ENCODE assay signal across 28 cellular contexts in genomic region chr2:216870508-216871332, GRCh38. TPM values are rescaled to one million over a fixed set of nuclear protein-coding genes. Genes with fewer than 3 reads are reported as not detected.
"Had no signal": no experiment of that assay in that cellular context is flagged by ENCODE, and none has a peak within 500 bp of the region (broad histone marks: within the 10 kb centered on the region; RNA-seq: fewer than 3 reads in every experiment).

No MANE protein-coding gene starts in this region.

- H3K9me3 ChIP-seq: heart left ventricle, lower lobe of right lung, pancreas, prostate gland, sigmoid colon, spleen, suprapubic skin, tibial nerve, upper lobe of right lung had no signal

- H3K27ac ChIP-seq: heart left ventricle, lower lobe of right lung, pancreas, prostate gland, sigmoid colon, spleen, suprapubic skin, tibial nerve, upper lobe of right lung had no signal

- DNase-seq: heart left ventricle; islet precursor cell; left ventricle myocardium superior; lower lobe of right lung; mammary epithelial cell; mesenchymal stem cell; naive thymus-derived CD8-positive, alpha-beta T cell; pancreas; posterior cingulate gyrus; retina; right cardiac atrium; sigmoid colon; spleen; stimulated activated CD4-positive, alpha-beta T cell treated with anti-CD3 and anti-CD28 coated beads, Interleukin-4, amount 100 ng/mL, for 24 hours; stimulated activated naive CD4-positive, alpha-beta T cell; upper lobe of right lung had no signal

- ATAC-seq: heart left ventricle; left ventricle myocardium superior; lower lobe of right lung; naive thymus-derived CD8-positive, alpha-beta T cell; right cardiac atrium; stimulated activated effector memory CD8-positive, alpha-beta T cell treated with anti-CD3 and anti-CD28 coated beads, Interleukin-12 subunit alpha, Interleukin-12 subunit beta, amount 100 ng/mL, for 72 hours; upper lobe of right lung had no signal

- H3K36me3 Mint-ChIP-seq: naive thymus-derived CD8-positive, alpha-beta T cell; stimulated activated effector memory CD8-positive, alpha-beta T cell treated with anti-CD3 and anti-CD28 coated beads, Interleukin-12 subunit alpha, Interleukin-12 subunit beta, amount 100 ng/mL, for 72 hours had no signal

- H3K27ac Mint-ChIP-seq: naive thymus-derived CD8-positive, alpha-beta T cell; nephron; stimulated activated effector memory CD8-positive, alpha-beta T cell treated with anti-CD3 and anti-CD28 coated beads, Interleukin-12 subunit alpha, Interleukin-12 subunit beta, amount 100 ng/mL, for 72 hours; stimulated activated naive CD8-positive, alpha-beta T cell treated with anti-CD3 and anti-CD28 coated beads, Interleukin-15, Interleukin-2, amounts not matched to agents 100 ng/mL and 50 ng/mL, for 24 hours had no signal

- H3K36me3 ChIP-seq: heart left ventricle, lower lobe of right lung, pancreas, prostate gland, sigmoid colon, spleen, suprapubic skin, tibial nerve, upper lobe of right lung had no signal

- H3K9me3 Mint-ChIP-seq: naive thymus-derived CD8-positive, alpha-beta T cell; stimulated activated naive CD8-positive, alpha-beta T cell treated with anti-CD3 and anti-CD28 coated beads, Interleukin-15, Interleukin-2, amounts not matched to agents 100 ng/mL and 50 ng/mL, for 24 hours had no signal

- FAIRE-seq: pancreas, small intestine, urothelium cell line had no signal

- H3K27me3 ChIP-seq: heart left ventricle, pancreas, sigmoid colon, spleen, suprapubic skin, tibial nerve, upper lobe of right lung had no signal

- H3K4me1 Mint-ChIP-seq: nephron; stimulated activated effector memory CD8-positive, alpha-beta T cell treated with anti-CD3 and anti-CD28 coated beads, Interleukin-12 subunit alpha, Interleukin-12 subunit beta, amount 100 ng/mL, for 72 hours had no signal

- H3K4me3 ChIP-seq: heart left ventricle, lower lobe of right lung, pancreas, prostate gland, sigmoid colon, spleen, suprapubic skin, tibial nerve, upper lobe of right lung had no signal

- H3K4me1 ChIP-seq: heart left ventricle, lower lobe of right lung, pancreas, prostate gland, sigmoid colon, spleen, tibial nerve, upper lobe of right lung had no signal

- H3K4me3 Mint-ChIP-seq: naive thymus-derived CD8-positive, alpha-beta T cell; nephron; stimulated activated effector memory CD8-positive, alpha-beta T cell treated with anti-CD3 and anti-CD28 coated beads, Interleukin-12 subunit alpha, Interleukin-12 subunit beta, amount 100 ng/mL, for 72 hours; stimulated activated naive CD8-positive, alpha-beta T cell treated with anti-CD3 and anti-CD28 coated beads, Interleukin-15, Interleukin-2, amounts not matched to agents 100 ng/mL and 50 ng/mL, for 24 hours had no signal

- H3K27me3 Mint-ChIP-seq: naive thymus-derived CD8-positive, alpha-beta T cell; stimulated activated naive CD8-positive, alpha-beta T cell treated with anti-CD3 and anti-CD28 coated beads, Interleukin-15, Interleukin-2, amounts not matched to agents 100 ng/mL and 50 ng/mL, for 24 hours had no signal

RNA-seq across cellular contexts. Expression of gene TNP1, which starts 10.9 kb away (rescaled TPM):
- total RNA-seq: heart left ventricle; kidney epithelial cell; left ventricle myocardium superior; lower lobe of right lung; mammary epithelial cell; mucosa of gallbladder; naive thymus-derived CD8-positive, alpha-beta T cell; omental fat pad; pancreas; right cardiac atrium; sigmoid colon; spleen; subcutaneous adipose tissue; suprapubic skin; tibial nerve; upper lobe of right lung had no signal
- polyA plus RNA-seq: heart left ventricle; mammary epithelial cell; naive thymus-derived CD8-positive, alpha-beta T cell; pancreas; right cardiac atrium; sigmoid colon; small intestine; spleen had no signal
